Comparison of ENCODE assay signal across 11 cellular contexts in the genomic region with DNA sequence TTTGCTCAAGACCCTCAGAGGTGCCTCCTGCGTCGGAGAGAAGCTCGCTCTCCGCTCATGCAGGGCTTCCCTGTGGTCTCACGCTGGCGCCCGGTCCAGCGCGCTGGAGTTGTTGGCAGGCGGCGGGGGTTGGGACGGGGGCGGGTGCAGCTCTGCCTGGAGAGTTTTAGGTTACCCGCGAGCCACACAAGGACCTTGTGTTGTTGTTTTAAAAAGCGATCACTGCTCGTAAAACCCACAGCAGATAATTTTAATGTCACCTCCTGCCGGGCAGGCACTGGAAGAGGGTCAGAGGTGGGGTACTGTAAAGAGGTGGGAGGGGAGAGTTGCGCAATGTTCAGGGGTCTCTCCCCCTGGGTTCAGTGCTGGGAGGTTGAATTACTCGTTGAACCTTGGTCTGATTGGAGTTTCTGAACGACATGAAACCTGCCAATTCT. TPM values are rescaled to one million over a fixed set of nuclear protein-coding genes. Genes with fewer than 3 reads are reported as not detected.
A peak's percentile ranks its signal among the peaks of the same experiment; 100 is the strongest.
DNase-seq lines count a peak whose midpoint lies in the region; ATAC-seq and TF ChIP-seq lines count a peak whose summit lies in the region.
"Had no signal": no experiment of that assay in that cellular context is flagged by ENCODE, and none has a peak within 500 bp of the region (broad histone marks: within the 10 kb centered on the region; RNA-seq: fewer than 3 reads in every experiment).

No MANE protein-coding gene starts in this region.

- peak overlapping the region; percentile 22 for H3K27ac Mint-ChIP-seq in Calu3 (ENCODE audit: unreplicated experiment)
- H3K27ac Mint-ChIP-seq in stimulated activated naive CD8-positive, alpha-beta T cell treated with anti-CD3 and anti-CD28 coated beads, Interleukin-15, amount 100 ng/mL, for 72 hours = no peak overlapping the region

- H3K27ac ChIP-seq in ectodermal cell (ENCODE audit: insufficient read depth, low read depth, low read length, poor library complexity, severe bottlenecking) = peak overlapping the region; percentile 29
- H3K27ac ChIP-seq: SK-N-MC, upper lobe of left lung had no signal

- TF ChIP-seq CTCF in Calu3 (IDR thresholded peaks at IDR 0.05; ENCODE audit: unreplicated experiment) = no peak

- ATAC-seq in stimulated activated naive CD8-positive, alpha-beta T cell treated with anti-CD3 and anti-CD28 coated beads, Interleukin-15, amount 100 ng/mL, for 72 hours = no peak
- no peak for ATAC-seq in HG03565 (IDR thresholded peaks at IDR 0.05; ENCODE audit: unreplicated experiment)

- peak overlapping the region; percentile 79 for H3K4me3 Mint-ChIP-seq in Calu3 (ENCODE audit: low read depth, unreplicated experiment)
- peak overlapping the region in 1 of 2 donors; percentile 48 for H3K4me3 Mint-ChIP-seq in stimulated activated naive CD8-positive, alpha-beta T cell treated with anti-CD3 and anti-CD28 coated beads, Interleukin-15, amount 100 ng/mL, for 72 hours

- intact Hi-C loops in Calu3 (cut with micrococcal nuclease; ENCODE audit: unreplicated experiment) = no loop called here

- BruUV-seq in Calu3 (replicated peaks; lab: Mats Ljungman, UMichigan) = no TSS peak

- CTCF ChIA-PET in Calu3 (lab: Charles Lee) = interaction anchor here (0.8 to 1.6 kb wide), 3 partner anchors 37 to 345 kb away, joined by 3 to 11 read pairs (median 3); no protein-coding TSS in a partner anchor

- peaks cover 28% of the 10 kb centered on the region for H3K4me1 ChIP-seq in ectodermal cell (ENCODE audit: control insufficient read depth, insufficient read depth, low read length)
- H3K4me1 ChIP-seq in neuron (ENCODE audit: insufficient read depth, low read length) = peaks cover 34% of the 10 kb centered on the region

- H3K9me3 ChIP-seq in ectodermal cell (ENCODE audit: control insufficient read depth, low read length) = no peaks in the 10 kb centered on the region
- peaks cover 5% of the 10 kb centered on the region for H3K9me3 ChIP-seq in neuron (ENCODE audit: low read length)
- H3K9me3 ChIP-seq: upper lobe of left lung had no signal

- H3K27me3 ChIP-seq in ectodermal cell (ENCODE audit: control insufficient read depth, insufficient read depth, low read length, poor library complexity, severe bottlenecking) (no peaks in the 10 kb centered on the region), neuron (ENCODE audit: insufficient read depth, low read length) (no peaks in the 10 kb centered on the region)

- H3K36me3 ChIP-seq in ectodermal cell (ENCODE audit: control insufficient read depth, insufficient read depth, low read length) (no peaks in the 10 kb centered on the region), neuron (ENCODE audit: insufficient read depth, low read length) (no peaks in the 10 kb centered on the region)
- H3K36me3 ChIP-seq: upper lobe of left lung had no signal

- peaks cover 40% of the 10 kb centered on the region for H3K4me1 Mint-ChIP-seq in Calu3 (ENCODE audit: low read depth, unreplicated experiment)
- H3K4me1 Mint-ChIP-seq in stimulated activated naive CD8-positive, alpha-beta T cell treated with anti-CD3 and anti-CD28 coated beads, Interleukin-15, amount 100 ng/mL, for 72 hours = no peaks in the 10 kb centered on the region

- H3K4me3 ChIP-seq in ectodermal cell (ENCODE audit: insufficient read depth, low read depth, low read length) (peak overlapping the region; percentile 91), neuron (ENCODE audit: low read length) (peak overlapping the region; percentile 92)

- no peaks in the 10 kb centered on the region for H3K27me3 Mint-ChIP-seq in Calu3 (ENCODE audit: unreplicated experiment)
- peaks cover 67% of the 10 kb centered on the region for H3K27me3 Mint-ChIP-seq in stimulated activated naive CD8-positive, alpha-beta T cell treated with anti-CD3 and anti-CD28 coated beads, Interleukin-15, amount 100 ng/mL, for 72 hours

- peaks cover 24% of the 10 kb centered on the region for H3K36me3 Mint-ChIP-seq in Calu3 (ENCODE audit: insufficient read depth, unreplicated experiment)

- WGBS in ectodermal cell, 2 experiments = 5 to 6% methylated on average over 21 of the region's 21 CpGs

- H3K9me3 Mint-ChIP-seq in Calu3 (ENCODE audit: low read depth, unreplicated experiment) = no peaks in the 10 kb centered on the region
- no peaks in the 10 kb centered on the region for H3K9me3 Mint-ChIP-seq in stimulated activated naive CD8-positive, alpha-beta T cell treated with anti-CD3 and anti-CD28 coated beads, Interleukin-15, amount 100 ng/mL, for 72 hours

- no peak overlapping the region for H2AFZ ChIP-seq in neuron (ENCODE audit: low read depth, low read length)

- DNase-seq in Calu3 (no peak), NCI-H1105 treated with DMSO at 0.1 percent for 48 hours (lab: John Stamatoyannopoulos, UW) (peak; percentile 26), HuH-7.5 (ENCODE audit: low spot score) (no peak), SIG-M5 treated with dmso at 0.1 percent for 504 hours (lab: John Stamatoyannopoulos, UW; ENCODE audit: unreplicated experiment) (no peak)
- no peak for DNase-seq in stimulated activated naive CD8-positive, alpha-beta T cell treated with anti-CD3 and anti-CD28 coated beads, Interleukin-15, amount 100 ng/mL, for 72 hours
- DNase-seq: islet precursor cell had no signal

RNA-seq across cellular contexts. Expression of a gene that starts 0.9 kb away (rescaled TPM):
- total RNA-seq in Calu3 (2022) = 21.4 and 39.6 TPM in 2 replicates
- polyA plus RNA-seq in ectodermal cell (2013, experiment 1 of 4) = 87.3 TPM
- 109 TPM for polyA plus RNA-seq in ectodermal cell (2013, experiment 2 of 4)
- 87.5 TPM for polyA plus RNA-seq in ectodermal cell (2013, experiment 3 of 4)
- 108 TPM for polyA plus RNA-seq in ectodermal cell (2013, experiment 4 of 4)
